9 cellular contexts compared by ENCODE assay signal in the genomic region with DNA sequence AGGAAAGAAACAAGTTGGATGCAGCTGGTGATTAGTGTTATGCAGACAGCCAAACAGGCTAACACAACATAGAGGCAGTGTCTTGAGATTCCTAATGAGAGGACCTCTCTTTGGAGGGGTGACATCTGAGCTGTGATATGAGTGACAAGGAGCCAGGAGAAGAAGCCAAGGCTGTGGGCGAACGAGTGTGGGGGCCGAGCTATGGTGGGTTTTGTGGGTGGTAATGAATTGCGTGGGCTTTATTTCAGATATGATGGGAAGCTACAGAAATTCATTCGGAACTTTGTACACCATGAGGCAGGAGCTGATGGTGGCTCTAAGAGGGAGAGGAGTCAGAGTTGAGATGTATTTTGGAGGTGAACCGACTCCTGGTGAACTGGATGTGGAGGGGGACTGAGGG. TPM values are rescaled to one million over a fixed set of nuclear protein-coding genes. Genes with fewer than 3 reads are reported as not detected.
"Had no signal": no experiment of that assay in that cellular context is flagged by ENCODE, and none has a peak within 500 bp of the region (broad histone marks: within the 10 kb centered on the region; RNA-seq: fewer than 3 reads in every experiment).

No MANE protein-coding gene starts in this region.

- DNase-seq: IMR-90, KBM-7, KG1 had no signal

- H3K27ac ChIP-seq: HL-60 had no signal

- H3K36me3 Mint-ChIP-seq: IgD-negative memory B cell had no signal

- ATAC-seq: HepG2, K562 had no signal

- H3K4me3 ChIP-seq: K562 had no signal

- H3K4me1 Mint-ChIP-seq: IgD-negative memory B cell had no signal

RNA-seq across cellular contexts. Expression of a gene that starts 17.1 kb away (rescaled TPM):
- total RNA-seq: HT-29, HT1080 had no signal
